ENCODE assay signal across 8 cellular contexts in genomic region chr2:188524519-188525113, GRCh38.
DNase-seq lines count a peak whose midpoint lies in the region; ATAC-seq, FAIRE-seq and TF ChIP-seq lines count a peak whose summit lies in the region.

No MANE protein-coding gene starts in this region.

- CTCF ChIA-PET in H1 (lab: Charles Lee; ENCODE audit: partially characterized antibody) = interaction anchor here (0.6 to 2.6 kb wide), 19 partner anchors 10 to 885 kb away, joined by 3 to 8 read pairs (median 4); partner anchors contain the start of gene COL3A1

- peak; percentile 67 to 71 for TF ChIP-seq RAD21 in H1 (IDR thresholded peaks at IDR 0.05 in 1 of 2, conservative IDR thresholded peaks at IDR 0.05 in 1 of 2; ENCODE audit: low read depth in 2 of 2, low read length in 2 of 2)

- H3K18ac ChIP-seq in H1 (ENCODE audit: extremely low read depth, low read length) = no peak overlapping the region

- no peak overlapping the region for H3K4me2 ChIP-seq in H1 (ENCODE audit: insufficient read depth in 1 of 2, low read depth in 2 of 2, low read length in 2 of 2)

- TF ChIP-seq EP300 in H1 (IDR thresholded peaks at IDR 0.05; ENCODE audit: borderline replicate concordance in 1 of 2, low read depth in 2 of 2, low read length in 2 of 2) = no peak

- H4K5ac ChIP-seq in H1 (ENCODE audit: insufficient read length, low read depth, low read length) = no peak overlapping the region

- POLR2A ChIA-PET in H1 (lab: Charles Lee; ENCODE audit: partially characterized antibody) = interaction anchor here (0.6 kb wide), 1 partner anchor 235 kb away, joined by 3 read pairs; no protein-coding TSS in a partner anchor

- no peak overlapping the region for H4K91ac ChIP-seq in H1 (replicated peaks; ENCODE audit: insufficient read length, low read length)

- peaks cover 0 to 13% (median 2%) of the 10 kb centered on the region in 4 experiments; a peak in 3 of 8 replicates for H3K36me3 ChIP-seq in H1 (ENCODE audit: control insufficient read depth in 2 of 4, insufficient read depth in 4 of 4, low read length in 3 of 4)
- no peaks in the 10 kb centered on the region for H3K36me3 ChIP-seq in effector memory CD4-positive, alpha-beta T cell (ENCODE audit: control insufficient read depth, insufficient read depth, low read length)

- H3K23me2 ChIP-seq in H1 (ENCODE audit: low read depth, low read length) = no peaks in the 10 kb centered on the region

- WGBS in H1 (ENCODE audit: extremely low coverage in 1 of 2, insufficient coverage in 1 of 2, insufficient read length in 1 of 2, insufficient replicate concordance in 2 of 2, low coverage in 1 of 2, low lambda C conversion rate in 2 of 2, missing lambda C conversion rate in 1 of 2), 2 experiments = 8% methylated on average over 2 of the region's 2 CpGs; no CpG with 5 or more reads in 1 of the 2 experiments

- no peaks in the 10 kb centered on the region for H3K4me1 ChIP-seq in H1 (replicated peaks in 1 of 4; ENCODE audit: control insufficient read depth in 3 of 4, insufficient read depth in 4 of 4, low read length in 3 of 4)
- H3K4me1 ChIP-seq in effector memory CD4-positive, alpha-beta T cell (ENCODE audit: control insufficient read depth, insufficient read depth, low read length, poor library complexity, severe bottlenecking) = no peaks in the 10 kb centered on the region

- H3K9me3 ChIP-seq in H1 (ENCODE audit: insufficient read depth in 2 of 2, low read depth in 1 of 2, low read length in 1 of 2) = no peaks in the 10 kb centered on the region
- no peaks in the 10 kb centered on the region for H3K9me3 ChIP-seq in effector memory CD4-positive, alpha-beta T cell (ENCODE audit: control insufficient read depth, low read length)

- H3K79me1 ChIP-seq in H1 (ENCODE audit: low read depth, low read length) = no peaks in the 10 kb centered on the region

- H3K79me2 ChIP-seq in H1 (ENCODE audit: control insufficient read depth in 1 of 2, insufficient read depth in 2 of 2, low read length in 2 of 2) = no peaks in the 10 kb centered on the region

- no peak overlapping the region for H3K9ac ChIP-seq in H1 (replicated peaks in 1 of 4; ENCODE audit: extremely low read depth in 1 of 4, low read depth in 3 of 4, low read length in 3 of 4)

- H3K23ac ChIP-seq in H1 (ENCODE audit: insufficient read length) = no peak overlapping the region

- H2AK5ac ChIP-seq in H1 (ENCODE audit: low read depth, low read length) = no peak overlapping the region

- H3K4ac ChIP-seq in H1 (replicated peaks; ENCODE audit: insufficient read length, low read depth, low read length) = no peak overlapping the region

- no peak overlapping the region for H2BK20ac ChIP-seq in H1 (ENCODE audit: low read length)

- H3K56ac ChIP-seq in H1 (replicated peaks; ENCODE audit: insufficient read length, low read depth, low read length) = no peak overlapping the region

- H4K8ac ChIP-seq in H1 (ENCODE audit: extremely low read depth, insufficient read depth, low read length) = no peak overlapping the region

- H2BK15ac ChIP-seq in H1 (ENCODE audit: low read length) = no peak overlapping the region

- no peak overlapping the region for H2BK5ac ChIP-seq in H1 (ENCODE audit: low read depth, low read length)

- DNase-seq in NCI-H2107 treated with DMSO at 0.1 percent for 48 hours (lab: John Stamatoyannopoulos, UW; ENCODE audit: unreplicated experiment) (peak; percentile 16), NCI-H2107 (lab: John Stamatoyannopoulos, UW) (no peak), HS-5 (ENCODE audit: low read depth) (peak; percentile 56), RPMI7951 (ENCODE audit: low read depth) (peak; percentile 62), H1 (ENCODE audit: low read depth in 1 of 2, low spot score in 2 of 2) (no peak), myocyte (ENCODE audit: low read depth) (peak; percentile 86)
- DNase-seq in effector memory CD4-positive, alpha-beta T cell = no peak

- no peak overlapping the region for H2AFZ ChIP-seq in H1 (ENCODE audit: low read length)

- H3K27ac ChIP-seq in H1 (ENCODE audit: low read depth, low read length) = no peak overlapping the region
- H3K27ac ChIP-seq in effector memory CD4-positive, alpha-beta T cell (ENCODE audit: insufficient read depth, low read length, poor library complexity, severe bottlenecking) = no peak overlapping the region

- H3K27me3 ChIP-seq in H1 (replicated peaks in 1 of 4; ENCODE audit: control insufficient read depth in 3 of 4, extremely low read depth in 1 of 4, insufficient read depth in 3 of 4, low read length in 3 of 4) = no peaks in the 10 kb centered on the region
- H3K27me3 ChIP-seq in effector memory CD4-positive, alpha-beta T cell (replicated peaks; ENCODE audit: control insufficient read depth, insufficient read depth, low read length, poor library complexity, severe bottlenecking) = no peaks in the 10 kb centered on the region

- H3K4me3 ChIP-seq in H1 (ENCODE audit: extremely low read depth in 1 of 4, insufficient read depth in 2 of 4, low read depth in 3 of 4, low read length in 4 of 4) = no peak overlapping the region
- H3K4me3 ChIP-seq in effector memory CD4-positive, alpha-beta T cell (ENCODE audit: insufficient read depth, low read depth, low read length, poor library complexity, severe bottlenecking) = no peak overlapping the region

- no peak for TF ChIP-seq POLR2A in H1 (IDR thresholded peaks at IDR 0.05; ENCODE audit: control extremely low read depth in 1 of 2, low read depth in 2 of 2, low read length in 2 of 2)

- no peak for FAIRE-seq in H1 (lab: Jason Lieb, UNC)

- no peak overlapping the region for H2BK120ac ChIP-seq in H1 (replicated peaks; ENCODE audit: low read depth, low read length)

- no peak overlapping the region for H2BK12ac ChIP-seq in H1 (ENCODE audit: low read depth, low read length)

- TF ChIP-seq CTCF in H1 (IDR thresholded peaks at IDR 0.05; ENCODE audit: control extremely low read depth in 1 of 3, insufficient read depth in 1 of 3, low read depth in 1 of 3, low read length in 3 of 3) = peak; percentile 28 to 60 (median 40)

- H4K20me1 ChIP-seq in H1 (replicated peaks in 1 of 2; ENCODE audit: control insufficient read depth in 1 of 2, insufficient read depth in 2 of 2, low read length in 2 of 2) = peaks cover 0 to 2% of the 10 kb centered on the region in 2 experiments

- ATAC-seq in GM21367 (IDR thresholded peaks at IDR 0.05; ENCODE audit: unreplicated experiment) = peak; percentile 84

- no peak overlapping the region for H3K14ac ChIP-seq in H1 (ENCODE audit: insufficient read length)

TF ChIP-seq in H1, 55 proteins besides CTCF, POLR2A, EP300 and RAD21:
- TF ChIP-seq NRF1 (IDR thresholded peaks at IDR 0.05; ENCODE audit: low read depth, low read length) (no peak), CBX5 (IDR thresholded peaks at IDR 0.05; ENCODE audit: low read depth, low read length) (no peak), CHD2 (IDR thresholded peaks at IDR 0.05; ENCODE audit: low read length) (no peak), ASH2L (IDR thresholded peaks at IDR 0.05; ENCODE audit: low read length) (no peak), SAP30 (IDR thresholded peaks at IDR 0.05; ENCODE audit: insufficient read depth, insufficient replicate concordance, low read length) (no peak), YY1 (IDR thresholded peaks at IDR 0.05; ENCODE audit: low read depth, low read length) (no peak), SIRT6 (IDR thresholded peaks at IDR 0.05; ENCODE audit: low read length) (no peak), CREB1 (IDR thresholded peaks at IDR 0.05) (no peak)

Comparison
In these comparisons a context has a peak if more than half of its experiments do, and no peak if none do; other contexts are left out.
1. DNase-seq: peak in NCI-H2107 treated with DMSO at 0.1 percent for 48 hours (single experiment), HS-5 (single experiment), RPMI7951 (single experiment) and myocyte (single experiment); none in NCI-H2107 (single experiment), H1 (0 of 2) and effector memory CD4-positive, alpha-beta T cell (0 of 3).